In the genomic region with DNA sequence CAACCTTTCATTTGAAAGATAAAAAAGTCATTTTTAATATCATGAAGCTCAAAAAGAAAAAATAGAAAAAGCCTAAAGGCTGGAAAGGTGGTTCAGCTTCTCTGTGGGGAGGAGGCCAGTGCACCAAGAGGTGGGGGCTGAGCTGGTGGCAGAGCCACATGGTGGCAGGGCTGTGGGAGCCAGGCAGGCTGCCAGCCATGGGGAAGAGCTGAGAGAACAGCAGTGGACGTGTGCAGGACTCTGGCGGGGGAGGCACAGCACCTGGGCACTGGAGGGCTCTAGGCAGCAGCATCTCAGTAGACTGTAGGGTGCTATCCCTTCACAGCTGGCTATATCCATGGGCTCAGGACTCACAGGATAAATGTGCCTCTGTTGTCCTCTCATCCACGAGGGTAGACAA, we compare ENCODE assay signal across 21 cellular contexts.
"Had no signal": no experiment of that assay in that cellular context is flagged by ENCODE, and none has a peak within 500 bp of the region (broad histone marks: within the 10 kb centered on the region; RNA-seq: fewer than 3 reads in every experiment).

No MANE protein-coding gene starts in this region.

- H3K27ac ChIP-seq: breast epithelium, epithelial cell of prostate, esophagus squamous epithelium, right lobe of liver, skin epidermis, thyroid gland, upper lobe of left lung, vagina had no signal

- H3K9me3 ChIP-seq: breast epithelium, esophagus squamous epithelium, right lobe of liver, thyroid gland, upper lobe of left lung, vagina had no signal

- H3K36me3 ChIP-seq: breast epithelium, thyroid gland had no signal

- H3K4me1 ChIP-seq: breast epithelium, esophagus squamous epithelium, right lobe of liver, thyroid gland, vagina had no signal

- H3K4me3 ChIP-seq: breast epithelium, esophagus squamous epithelium, right lobe of liver, skin epidermis, thyroid gland, upper lobe of left lung, vagina had no signal

- DNase-seq: activated CD4-positive, alpha-beta T cell treated with anti-CD3 and anti-CD28 coated beads for 36 hours; activated CD4-positive, CD25-positive, alpha-beta regulatory T cell; activated CD8-positive, alpha-beta memory T cell treated with anti-CD3 and anti-CD28 coated beads, Interleukin-2, amount 10 ng/mL, durations not matched to agents 7 days and 5 days; activated CD8-positive, alpha-beta T cell treated with anti-CD3 and anti-CD28 coated beads, Interleukin-2, amount 10 ng/mL, durations not matched to agents 7 days and 5 days; activated T-cell treated with anti-CD3 and anti-CD28 coated beads, Interleukin-2, amount 50 U/mL, for 48 hours; central memory CD4-positive, alpha-beta T cell; dermis blood vessel endothelial cell; effector CD8-positive, alpha-beta T cell; esophagus squamous epithelium; foreskin melanocyte; right lobe of liver; stimulated activated CD4-positive, alpha-beta T cell treated with anti-CD3 and anti-CD28 coated beads, Interleukin-4, amount 100 ng/mL, for 4 hours; stimulated activated CD8-positive, alpha-beta memory T cell treated with anti-CD3 and anti-CD28 coated beads, Interleukin-4, amount 100 ng/mL, for 48 hours; stimulated activated naive CD8-positive, alpha-beta T cell treated with anti-CD3 and anti-CD28 coated beads, Interleukin-15, amount 100 ng/mL, for 72 hours; T-helper 1 cell; thyroid gland; upper lobe of left lung had no signal

- H3K27me3 ChIP-seq: breast epithelium, esophagus squamous epithelium, right lobe of liver, thyroid gland, upper lobe of left lung, vagina had no signal
